ENCODE assay signal across 23 cellular contexts in genomic region chr10:45644527-45644926, GRCh38. TPM values are rescaled to one million over a fixed set of nuclear protein-coding genes. Genes with fewer than 3 reads are reported as not detected.
DNase-seq lines count a peak whose midpoint lies in the region; ATAC-seq, FAIRE-seq and TF ChIP-seq lines count a peak whose summit lies in the region.
"Had no signal": no experiment of that assay in that cellular context is flagged by ENCODE, and none has a peak within 500 bp of the region (broad histone marks: within the 10 kb centered on the region; RNA-seq: fewer than 3 reads in every experiment).

No MANE protein-coding gene starts in this region.

- intact Hi-C loops in transverse colon (cut with DNase I; ENCODE audit: low total_unique reads) = no loop called here

- no peaks in the 10 kb centered on the region for H3K27me3 Mint-ChIP-seq in astrocyte (ENCODE audit: low read depth, unreplicated experiment)
- H3K27me3 Mint-ChIP-seq: B cell; CD4-positive, alpha-beta T cell had no signal

- H3K27me3 ChIP-seq in astrocyte (ENCODE audit: insufficient read depth, low read length) (no peaks in the 10 kb centered on the region), keratinocyte (ENCODE audit: control insufficient read depth, extremely low read depth, insufficient read depth, low read length) (no peaks in the 10 kb centered on the region), transverse colon (no peaks in the 10 kb centered on the region)
- H3K27me3 ChIP-seq: BLaER1 treated with 17β-estradiol and CSF1 and Interleukin-3, amounts not matched to agents 10 nM and 100 nM had no signal

- TF ChIP-seq CTCF in A549 (IDR thresholded peaks at IDR 0.05) (no peak), astrocyte (IDR thresholded peaks at IDR 0.05; ENCODE audit: insufficient read depth, low read depth, low read length) (no peak), keratinocyte (optimal IDR thresholded peaks at IDR 0.05 in 1 of 3, IDR thresholded peaks at IDR 0.05 in 1 of 3, conservative IDR thresholded peaks at IDR 0.05 in 1 of 3; ENCODE audit: extremely low read depth in 1 of 3, insufficient read depth in 2 of 3, low read length in 3 of 3) (no peak), transverse colon (IDR thresholded peaks at IDR 0.05) (no peak)

- no peak for ATAC-seq in A549
- ATAC-seq: CD8-positive, alpha-beta T cell; GM12878 had no signal

- POLR2A ChIA-PET in A549 (lab: Yijun Ruan, JAX) = no interaction called here

- TF ChIP-seq EP300 in A549 (IDR thresholded peaks at IDR 0.05) (no peak), transverse colon (IDR thresholded peaks at IDR 0.05; ENCODE audit: low read depth) (no peak)

- H3K36me3 Mint-ChIP-seq in astrocyte (ENCODE audit: low read depth, unreplicated experiment) = peaks cover 4% of the 10 kb centered on the region

- H3K9me3 ChIP-seq in A549 (no peaks in the 10 kb centered on the region), astrocyte (ENCODE audit: insufficient read depth, low read depth, low read length) (no peaks in the 10 kb centered on the region), keratinocyte (ENCODE audit: control insufficient read depth, low read depth, low read length) (no peaks in the 10 kb centered on the region), transverse colon (no peaks in the 10 kb centered on the region)
- H3K9me3 ChIP-seq: BLaER1 treated with 17β-estradiol and CSF1 and Interleukin-3, amounts not matched to agents 10 nM and 100 nM; Caco-2 had no signal

- 92% methylated on average over 1 of the region's 1 CpG for WGBS in A549 (ENCODE audit: missing lambda C conversion rate)
- 89 to 100% methylated on average over 1 of the region's 1 CpG for WGBS in transverse colon (ENCODE audit: low coverage in 1 of 2), 2 donors

- H3K9ac ChIP-seq in astrocyte (ENCODE audit: low read length) (no peak overlapping the region), keratinocyte (ENCODE audit: control insufficient read depth, extremely low read depth, insufficient read depth, low read length) (no peak overlapping the region)
- H3K9ac ChIP-seq: BLaER1 treated with 17β-estradiol and CSF1 and Interleukin-3, amounts not matched to agents 10 nM and 100 nM had no signal

- H3K36me3 ChIP-seq in astrocyte (ENCODE audit: insufficient read depth, low read length) (no peaks in the 10 kb centered on the region), keratinocyte (ENCODE audit: control insufficient read depth in 2 of 2, extremely low read depth in 1 of 2, insufficient read depth in 2 of 2, low read length in 2 of 2) (no peaks in the 10 kb centered on the region), transverse colon (peaks cover 0 to 19% (median 0%) of the 10 kb centered on the region in 4 donors)

- no peak overlapping the region for H3K4me3 Mint-ChIP-seq in astrocyte (ENCODE audit: unreplicated experiment)
- H3K4me3 Mint-ChIP-seq: B cell; CD4-positive, alpha-beta T cell; CD8-positive, alpha-beta T cell had no signal

- TF ChIP-seq POLR2A in A549 (IDR thresholded peaks at IDR 0.05; ENCODE audit: low read length) = no peak
- TF ChIP-seq POLR2A in transverse colon (IDR thresholded peaks at IDR 0.05) = no peak

- H3K4me3 ChIP-seq in A549 (no peak overlapping the region), astrocyte (ENCODE audit: insufficient read depth, low read depth, low read length) (no peak overlapping the region), keratinocyte (ENCODE audit: control insufficient read depth in 2 of 3, extremely low read depth in 1 of 3, insufficient read depth in 2 of 3, low read depth in 1 of 3, low read length in 3 of 3) (no peak overlapping the region), transverse colon (no peak overlapping the region)
- H3K4me3 ChIP-seq: BLaER1 treated with 17β-estradiol and CSF1 and Interleukin-3, amounts not matched to agents 10 nM and 100 nM; GM12878 had no signal

- CTCF ChIA-PET in A549 (lab: Yijun Ruan, JAX) = interaction anchor here (0.7 to 1.1 kb wide), 4 partner anchors 17 to 82 kb away, joined by 3 to 4 read pairs (median 3); partner anchors contain the start of gene WASHC2C

- in situ Hi-C loops in transverse colon (cut with MboI; ENCODE audit: low pct_ligation_motif_present in 1 of 4, low pct_unique_long_range_greater_than_20kb in 1 of 4, low sequenced_read_pairs in 3 of 4) = no loop called here

- H3K4me1 Mint-ChIP-seq in astrocyte (ENCODE audit: low read depth, unreplicated experiment) = no peaks in the 10 kb centered on the region
- H3K4me1 Mint-ChIP-seq: B cell had no signal

- H3K27ac ChIP-seq in A549 (no peak overlapping the region), astrocyte (ENCODE audit: low read depth, low read length) (no peak overlapping the region), keratinocyte (ENCODE audit: control insufficient read depth, insufficient read depth, low read length) (no peak overlapping the region), transverse colon (no peak overlapping the region)
- H3K27ac ChIP-seq: BLaER1 treated with 17β-estradiol and CSF1 and Interleukin-3, amounts not matched to agents 10 nM and 100 nM; C4-2B had no signal

- H3K79me2 ChIP-seq in astrocyte (ENCODE audit: insufficient read depth, low read length) (no peaks in the 10 kb centered on the region), keratinocyte (ENCODE audit: control insufficient read depth, insufficient read depth, low read length) (no peaks in the 10 kb centered on the region)

- H4K20me1 ChIP-seq in astrocyte (ENCODE audit: insufficient read depth, low read length) = no peaks in the 10 kb centered on the region
- no peaks in the 10 kb centered on the region for H4K20me1 ChIP-seq in keratinocyte (ENCODE audit: control insufficient read depth, extremely low read depth, insufficient read depth, low read length)
- H4K20me1 ChIP-seq: BLaER1 treated with 17β-estradiol and CSF1 and Interleukin-3, amounts not matched to agents 10 nM and 100 nM had no signal

- H3K4me1 ChIP-seq in A549 = no peaks in the 10 kb centered on the region
- H3K4me1 ChIP-seq in astrocyte (ENCODE audit: insufficient read depth, low read length) = no peaks in the 10 kb centered on the region
- H3K4me1 ChIP-seq in keratinocyte (ENCODE audit: control insufficient read depth, extremely low read depth, insufficient read depth, low read length) = no peaks in the 10 kb centered on the region
- H3K4me1 ChIP-seq in transverse colon = no peaks in the 10 kb centered on the region
- H3K4me1 ChIP-seq: BLaER1 treated with 17β-estradiol and CSF1 and Interleukin-3, amounts not matched to agents 10 nM and 100 nM; Caco-2 had no signal

- no peak for FAIRE-seq in A549 (lab: Jason Lieb, UNC)
- peak; percentile 60 for FAIRE-seq in GM19239 (lab: Jason Lieb, UNC)
- peak; percentile 45 for FAIRE-seq in astrocyte (lab: Jason Lieb, UNC)
- FAIRE-seq in keratinocyte (lab: Jason Lieb, UNC) = peak; percentile 9
- FAIRE-seq: A204.1, G401.6, GM12878, GM12892, GM18507 had no signal

- no peak for DNase-seq in A549 (ENCODE audit: low read depth in 1 of 2, low spot score in 1 of 2)
- no peak for DNase-seq in GM19239 (ENCODE audit: insufficient read length, low spot score)
- no peak for DNase-seq in astrocyte (ENCODE audit: low read depth)
- DNase-seq in keratinocyte (ENCODE audit: low read depth, low spot score) = no peak
- DNase-seq in GM03348 (ENCODE audit: low spot score) = no peak
- no peak for DNase-seq in transverse colon
- DNase-seq in activated T-cell treated with anti-CD3 and anti-CD28 coated beads, Interleukin-2, amount 50 U/mL, for 1 hour = no peak
- DNase-seq: 8988T; AML-193; Caco-2; Calu3; CD4-positive, alpha-beta T cell; CD8-positive, alpha-beta T cell; DMS79 treated with DMSO at 0.1 percent for 48 hours; GF-D8 had no signal

- no peaks in the 10 kb centered on the region for H3K9me1 ChIP-seq in keratinocyte (ENCODE audit: control insufficient read depth, extremely low read depth, insufficient read depth, low read length)

- dilution Hi-C loops in keratinocyte (cut with MboI; ENCODE audit: extremely low pct_ligation_motif_present, low sequenced_read_pairs) = no loop called here

- no peak for TF ChIP-seq RAD21 in A549 (conservative IDR thresholded peaks at IDR 0.05 in 1 of 2, IDR thresholded peaks at IDR 0.05 in 1 of 2)

- no peaks in the 10 kb centered on the region for H3K9me3 Mint-ChIP-seq in astrocyte (ENCODE audit: unreplicated experiment)
- H3K9me3 Mint-ChIP-seq: CD4-positive, alpha-beta T cell; CD8-positive, alpha-beta T cell had no signal

- H2AFZ ChIP-seq in astrocyte (ENCODE audit: low read depth, low read length) (no peak overlapping the region), keratinocyte (ENCODE audit: control insufficient read depth, low read length) (no peak overlapping the region)

- H3K4me2 ChIP-seq in A549 = no peak overlapping the region
- H3K4me2 ChIP-seq in astrocyte (ENCODE audit: low read length) = no peak overlapping the region
- no peak overlapping the region for H3K4me2 ChIP-seq in keratinocyte (ENCODE audit: control insufficient read depth, extremely low read depth, insufficient read depth, low read depth, low read length)
- H3K4me2 ChIP-seq: BLaER1 treated with 17β-estradiol and CSF1 and Interleukin-3, amounts not matched to agents 10 nM and 100 nM had no signal

- H3K27ac Mint-ChIP-seq in astrocyte (ENCODE audit: unreplicated experiment) = no peak overlapping the region
- H3K27ac Mint-ChIP-seq: B cell; CD4-positive, alpha-beta T cell; CD8-positive, alpha-beta T cell had no signal

TF ChIP-seq in A549, 52 proteins besides CTCF, POLR2A, EP300 and RAD21:
- peak; percentile 73 for TF ChIP-seq MAFK (IDR thresholded peaks at IDR 0.05; ENCODE audit: partially characterized antibody)
- no peak for TF ChIP-seq CEBPB (IDR thresholded peaks at IDR 0.05)
- TF ChIP-seq CBX2 (IDR thresholded peaks at IDR 0.05; ENCODE audit: borderline replicate concordance, low read depth) = no peak
- TF ChIP-seq FOSL2 (IDR thresholded peaks at IDR 0.05) = no peak
- TF ChIP-seq FOSL2 (CRISPR knock-in tag; IDR thresholded peaks at IDR 0.05) = no peak
- no peak for TF ChIP-seq HOXB5 (CRISPR knock-in tag; IDR thresholded peaks at IDR 0.05)
- no peak for TF ChIP-seq ESRRA (IDR thresholded peaks at IDR 0.05; ENCODE audit: borderline replicate concordance, low read length)

RNA-seq across cellular contexts. Expression of gene ZFAND4, which starts 28.0 kb away (rescaled TPM):
- polyA plus RNA-seq in A549 (2011; rRNA removed) = 7.4 and 7.7 TPM in 2 replicates
- 2.3 and 2.6 TPM in 2 replicates for polyA plus RNA-seq in A549 (2012; cell fraction: cytosol; rRNA removed)
- 1.2 and 1.9 TPM in 2 replicates for polyA plus RNA-seq in A549 (2012; cell fraction: nucleus; rRNA removed)
- 2.9 to 4.5 TPM (median 3.7 TPM) in 3 replicates for polyA plus RNA-seq in A549 (2017; fragmentation: RNase III; extraction: RNeasy Plus Mini Kit Qiagen cat#74134 plus additional on column Dnase treatment)
- polyA minus RNA-seq in A549 (2011; rRNA and poly(A)+ RNA removed) = 5.2 and 5.3 TPM in 2 replicates
- total RNA-seq in astrocyte = 4.6 and 4.9 TPM in 2 replicates
- polyA plus RNA-seq in keratinocyte = 2.1 to 3.0 TPM (median 2.9 TPM) in 3 replicates
- polyA plus RNA-seq in keratinocyte (2011; ENCODE audit: low read depth) = 1.3 TPM
- polyA plus RNA-seq in keratinocyte (2011; cell fraction: cytosol; rRNA removed) = 1.3 and 1.7 TPM in 2 replicates
- polyA plus RNA-seq in keratinocyte (2011; cell fraction: nucleus; rRNA removed) = 2.5 and 3.2 TPM in 2 replicates
- polyA plus RNA-seq in keratinocyte (2012; ENCODE audit: low replicate concordance) = 1.8 and 2.8 TPM in 2 replicates
- 2.0 to 8.8 TPM (median 2.6 TPM) in 3 replicates for polyA minus RNA-seq in keratinocyte
- 1.3 TPM for polyA minus RNA-seq in keratinocyte (2011; cell fraction: cytosol; rRNA and poly(A)+ RNA removed)
- 2.6 and 7.8 TPM in 2 replicates for polyA minus RNA-seq in keratinocyte (2011; cell fraction: nucleus; rRNA and poly(A)+ RNA removed)
- total RNA-seq in transverse colon = 10 to 100 TPM in 3 of 4 donors, 1 to 10 TPM in 1; 9.0 to 34.4 (median 21.4) TPM
